In genomic region chr12:62588916-62589315, GRCh38 we compare ENCODE assay signal across 1 cellular context.
TF ChIP-seq lines count a peak whose summit lies in the region.

No MANE protein-coding gene starts in this region.

TF ChIP-seq in IMR-90, 13 proteins besides CTCF, POLR2A, EP300 and RAD21 (continued from another document):
- TF ChIP-seq USF2 (IDR thresholded peaks at IDR 0.05; ENCODE audit: low read depth, low read length) (no peak), MAZ (IDR thresholded peaks at IDR 0.05; ENCODE audit: borderline replicate concordance, low read depth, low read length) (no peak), SMC3 (IDR thresholded peaks at IDR 0.05; ENCODE audit: low read depth, low read length) (no peak), RCOR1 (IDR thresholded peaks at IDR 0.05; ENCODE audit: insufficient replicate concordance, low read length) (no peak), RFX5 (IDR thresholded peaks at IDR 0.05; ENCODE audit: low read depth, low read length) (no peak)
TF ChIP-seq in IMR-90: peak in this region for 0.
